Comparison of ENCODE assay signal across 8 cellular contexts in the genomic region with DNA sequence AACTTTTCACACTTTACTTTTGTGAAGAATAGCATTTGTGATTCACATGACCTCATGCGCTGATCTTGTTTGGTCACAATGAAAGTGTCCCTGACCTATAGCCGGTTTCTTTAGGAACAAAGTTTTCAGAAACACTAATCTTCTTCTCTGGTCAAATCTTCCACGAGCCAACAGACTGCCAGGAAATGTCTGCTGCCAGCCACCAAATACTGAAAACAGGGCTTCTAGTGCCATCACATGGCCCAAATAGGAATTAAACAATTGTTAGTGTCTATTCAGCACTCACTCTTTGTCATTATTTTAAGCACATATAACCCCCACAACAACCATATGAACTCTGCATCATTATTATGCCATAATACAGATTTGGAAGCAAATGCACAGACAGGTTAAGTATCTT.
DNase-seq lines count a peak whose midpoint lies in the region; ATAC-seq and TF ChIP-seq lines count a peak whose summit lies in the region.

No MANE protein-coding gene starts in this region.

- H3K27ac Mint-ChIP-seq in brain = peak overlapping the region in 1 of 5 experiments; percentile 42

- H3K9me3 ChIP-seq in left lung = no peaks in the 10 kb centered on the region

- H3K4me1 ChIP-seq in left lung = no peaks in the 10 kb centered on the region

- peaks cover 4% of the 10 kb centered on the region for H3K27me3 Mint-ChIP-seq in brain

- no peaks in the 10 kb centered on the region for H3K36me3 Mint-ChIP-seq in brain

- no peak overlapping the region for H3K4me3 Mint-ChIP-seq in brain

- H3K4me3 ChIP-seq in left lung = no peak overlapping the region

- no peaks in the 10 kb centered on the region for H3K27me3 ChIP-seq in left lung

- ATAC-seq in left lung = peak; percentile 82
- ATAC-seq in HG03139 (IDR thresholded peaks at IDR 0.05; ENCODE audit: unreplicated experiment) = no peak

- H3K4me1 Mint-ChIP-seq in brain = peaks cover 15% of the 10 kb centered on the region

- DNase-seq in H4 (ENCODE audit: low spot score) (peak; percentile 65), NCI-H2171 treated with DMSO at 0.1 percent for 48 hours (lab: John Stamatoyannopoulos, UW) (peak; percentile 78), left lung (no peak), NCI-H1048 (lab: John Stamatoyannopoulos, UW) (no peak)
- no peak for DNase-seq in activated CD4-positive, alpha-beta T cell treated with anti-CD3 and anti-CD28 coated beads for 48 hours

- H3K36me3 ChIP-seq in left lung = no peaks in the 10 kb centered on the region

- TF ChIP-seq CTCF in C4-2B (conservative IDR thresholded peaks at IDR 0.05) (peak; percentile 74), brain (conservative IDR thresholded peaks at IDR 0.05) (peak; percentile 83 to 86), left lung (IDR thresholded peaks at IDR 0.05) (peak; percentile 16 to 35)

- intact Hi-C loops in left lung (cut with DNase I) = no loop called here

- H3K27ac ChIP-seq in C4-2B = no peak overlapping the region
- H3K27ac ChIP-seq in left lung = no peak overlapping the region

- H3K9me3 Mint-ChIP-seq in brain = peaks cover 0 to under 1% (median 0%) of the 10 kb centered on the region in 5 experiments

Comparison
In these comparisons a context has a peak if more than half of its experiments do, and no peak if none do; other contexts are left out.
1. CTCF ChIP-seq: peak in every context shown above with its lines; median percentile 84 in brain; 74 in C4-2B; 26 in left lung.
2. DNase-seq: peak in H4 (single experiment) and NCI-H2171 treated with DMSO at 0.1 percent for 48 hours (single experiment); none in left lung (0 of 2), activated CD4-positive, alpha-beta T cell treated with anti-CD3 and anti-CD28 coated beads for 48 hours (single experiment) and NCI-H1048 (single experiment).